ENCODE assay signal across 17 cellular contexts in the genomic region with DNA sequence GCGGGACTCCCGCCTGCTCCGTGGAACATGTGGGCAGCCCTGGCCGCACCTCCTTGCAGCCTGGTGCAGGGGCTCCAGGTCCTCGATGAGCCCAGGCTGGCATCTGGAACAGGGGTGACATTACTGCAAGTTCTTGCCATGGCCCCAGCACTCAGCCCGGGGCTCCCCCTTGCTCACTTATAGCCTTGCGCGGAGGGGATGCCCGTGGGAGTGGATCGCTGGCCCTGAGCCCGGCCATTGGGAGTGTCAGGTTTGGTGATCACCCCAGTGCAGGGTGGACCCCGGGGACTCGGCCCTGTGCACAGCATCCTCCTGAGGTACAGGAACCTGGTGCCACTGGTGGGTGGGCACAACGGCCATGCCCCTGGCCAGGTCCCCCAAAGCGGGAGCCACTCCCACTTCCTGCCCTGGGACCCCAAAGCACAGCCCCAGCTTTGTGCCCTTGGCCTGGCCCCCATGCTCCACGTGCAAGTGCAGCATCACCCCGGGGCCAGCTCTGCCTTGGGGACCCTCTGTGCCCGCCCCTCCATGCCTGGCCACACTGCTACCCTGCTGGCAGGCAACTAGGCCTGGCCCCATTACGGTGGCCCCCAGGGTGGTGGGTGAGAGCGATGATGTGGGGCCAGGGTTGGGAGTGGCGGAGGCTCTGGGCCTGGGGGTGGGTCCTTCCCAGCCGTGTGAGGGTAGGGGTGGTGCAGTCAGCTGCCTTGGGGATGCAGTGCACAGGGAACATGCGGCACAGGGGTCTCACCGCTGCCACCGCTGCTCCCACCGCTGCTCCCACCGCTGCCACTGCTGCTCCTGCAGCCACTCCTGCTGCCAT.
DNase-seq lines count a peak whose midpoint lies in the region; ATAC-seq and TF ChIP-seq lines count a peak whose summit lies in the region.
"Had no signal": no experiment of that assay in that cellular context is flagged by ENCODE, and none has a peak within 500 bp of the region (broad histone marks: within the 10 kb centered on the region; RNA-seq: fewer than 3 reads in every experiment).

No MANE protein-coding gene starts in this region.

- TF ChIP-seq POLR2A in right lobe of liver (IDR thresholded peaks at IDR 0.05), result no peak
- no peak for TF ChIP-seq POLR2A in spleen (IDR thresholded peaks at IDR 0.05)

- no peaks in the 10 kb centered on the region for H3K27me3 ChIP-seq in RWPE2 (ENCODE audit: insufficient read depth, poor library complexity, severe bottlenecking)
- H3K27me3 ChIP-seq in right lobe of liver, result no peaks in the 10 kb centered on the region
- peaks cover 0 to 5% (median 0%) of the 10 kb centered on the region in 7 donors for H3K27me3 ChIP-seq in spleen (replicated peaks in 1 of 7)

- no peak for ATAC-seq in RWPE2 (ENCODE audit: low read depth)
- ATAC-seq in right lobe of liver, result no peak

- no peaks in the 10 kb centered on the region for H3K4me1 ChIP-seq in RWPE2 (ENCODE audit: insufficient read depth, poor library complexity, severe bottlenecking)
- peaks cover 0 to 19% (median 9%) of the 10 kb centered on the region in 4 donors for H3K4me1 ChIP-seq in right lobe of liver
- H3K4me1 ChIP-seq in spleen, result peaks cover 0 to 16% (median 6%) of the 10 kb centered on the region in 6 donors
- H3K4me1 ChIP-seq: Caco-2 had no signal

- no peak overlapping the region for H3K4me3 ChIP-seq in RWPE2 (ENCODE audit: severe bottlenecking)
- H3K4me3 ChIP-seq in right lobe of liver, result no peak overlapping the region
- no peak overlapping the region for H3K4me3 ChIP-seq in spleen

- no peak for TF ChIP-seq CTCF in RWPE2 (IDR thresholded peaks at IDR 0.05; ENCODE audit: poor library complexity, severe bottlenecking)
- TF ChIP-seq CTCF in right lobe of liver (IDR thresholded peaks at IDR 0.05), result no peak
- no peak for TF ChIP-seq CTCF in spleen (IDR thresholded peaks at IDR 0.05 in 8 of 11, conservative IDR thresholded peaks at IDR 0.05 in 3 of 11)

- no peaks in the 10 kb centered on the region for H3K36me3 ChIP-seq in RWPE2 (ENCODE audit: low read depth)
- no peaks in the 10 kb centered on the region for H3K36me3 ChIP-seq in right lobe of liver
- no peaks in the 10 kb centered on the region for H3K36me3 ChIP-seq in spleen

- H3K27ac ChIP-seq in RWPE2 (ENCODE audit: poor library complexity, severe bottlenecking) (no peak overlapping the region), right lobe of liver (peak overlapping the region in 1 of 3 donors; percentile 31), spleen (no peak overlapping the region)
- H3K27ac ChIP-seq: C4-2B, HL-60 had no signal

- in situ Hi-C loops in G401 (cut with HindIII; ENCODE audit: low sequenced_read_pairs), result no loop called here

- intact Hi-C loops in right lobe of liver (cut with DNase I), result no loop called here
- intact Hi-C loops in spleen (cut with DNase I; ENCODE audit: low total_unique reads), result no loop called here

- 83% methylated on average over 5 of the region's 27 CpGs for WGBS in right lobe of liver (ENCODE audit: insufficient coverage, low coverage, low lambda C conversion rate, missing lambda C conversion rate)
- 87 to 94% (median 88%) methylated on average over 19 to 27 of the region's 27 CpGs for WGBS in spleen, 5 donors

- peak; percentile 12 for DNase-seq in activated T-cell treated with anti-CD3 and anti-CD28 coated beads, Interleukin-2, amount 50 U/mL, for 1 hour
- DNase-seq in activated T-cell treated with anti-CD3 and anti-CD28 coated beads for 4 hours, result no peak
- peak; percentile 63 for DNase-seq in RWPE2 (ENCODE audit: low spot score)
- peak in 2 of 3 donors; percentile 51 to 56 for DNase-seq in right lobe of liver
- DNase-seq in spleen, result peak; percentile 73
- no peak for DNase-seq in G401 (ENCODE audit: low spot score)
- no peak for DNase-seq in GM19238 (ENCODE audit: insufficient read length, low spot score)
- no peak for DNase-seq in NCI-H1105 (lab: John Stamatoyannopoulos, UW)
- DNase-seq: Caco-2, HFFc6, KBM-7, NCI-H1105 treated with DMSO at 0.1 percent for 48 hours, NCI-H187, NCI-H446 treated with DMSO at 0.1 percent for 48 hours, NCI-H774 had no signal

- H3K9me3 ChIP-seq in RWPE2 (ENCODE audit: severe bottlenecking) (no peaks in the 10 kb centered on the region), right lobe of liver (no peaks in the 10 kb centered on the region), spleen (no peaks in the 10 kb centered on the region)
- H3K9me3 ChIP-seq: Caco-2 had no signal

Comparison
In these comparisons a context has a peak if more than half of its experiments do, and no peak if none do; other contexts are left out.
1. DNase-seq: peak in activated T-cell treated with anti-CD3 and anti-CD28 coated beads, Interleukin-2, amount 50 U/mL, for 1 hour (single experiment), RWPE2 (single experiment), right lobe of liver (2 of 3) and spleen (single experiment); none in activated T-cell treated with anti-CD3 and anti-CD28 coated beads for 4 hours (single experiment), G401 (single experiment), GM19238 (single experiment) and NCI-H1105 (single experiment).